ENCODE assay signal across 38 cellular contexts in genomic region chrX:45894864-45895645, GRCh38.
"Had no signal": no experiment of that assay in that cellular context is flagged by ENCODE, and none has a peak within 500 bp of the region (broad histone marks: within the 10 kb centered on the region; RNA-seq: fewer than 3 reads in every experiment).

No MANE protein-coding gene starts in this region.

- H3K27me3 Mint-ChIP-seq: activated B cell treated with CpG ODN at 0.5 μM for 24 hours; activated CD4-positive, alpha-beta memory T cell treated with anti-CD3 and anti-CD28 coated beads for 36 hours; activated CD4-positive, alpha-beta T cell treated with anti-CD3 and anti-CD28 coated beads, Interleukin-2, amount 10 ng/mL, durations not matched to agents 24 days and 14 days; activated CD8-positive, alpha-beta T cell treated with anti-CD3 and anti-CD28 coated beads for 36 hours; brain; central memory CD8-positive, alpha-beta T cell had no signal

- H3K4me3 ChIP-seq: adrenal gland, cardiac muscle cell had no signal

- H3K4me1 ChIP-seq: adrenal gland had no signal

- H3K36me3 Mint-ChIP-seq: activated CD4-positive, alpha-beta memory T cell treated with anti-CD3 and anti-CD28 coated beads for 36 hours; activated naive CD4-positive, alpha-beta T cell treated with anti-CD3 and anti-CD28 coated beads, Interleukin-2, amount 50 U/mL, for 72 hours; activated naive CD8-positive, alpha-beta T cell treated with anti-CD3 and anti-CD28 coated beads for 36 hours; brain had no signal

- H3K36me3 ChIP-seq: adrenal gland, cardiac muscle cell had no signal

- DNase-seq: activated B cell treated with CpG ODN at 0.5 μM for 24 hours; activated CD4-positive, alpha-beta memory T cell treated with anti-CD3 and anti-CD28 coated beads for 36 hours; activated CD4-positive, alpha-beta T cell treated with anti-CD3 and anti-CD28 coated beads for 4 hours; activated CD4-positive, alpha-beta T cell treated with anti-CD3 and anti-CD28 coated beads, Interleukin-2, amount 10 ng/mL, durations not matched to agents 24 days and 14 days; activated CD4-positive, alpha-beta T cell treated with anti-CD3 and anti-CD28 coated beads, Interleukin-2, amount 50 U/mL, for 1 hour; activated CD4-positive, alpha-beta T cell treated with anti-CD3 and anti-CD28 coated beads, Interleukin-2, amount 50 U/mL, for 4 hours; activated CD4-positive, CD25-positive, alpha-beta regulatory T cell treated with anti-CD3 and anti-CD28 coated beads, Interleukin-2, amount 50 U/mL, for 72 hours; activated CD8-positive, alpha-beta memory T cell treated with anti-CD3 and anti-CD28 coated beads, Interleukin-2, amount 50 U/mL, for 4 hours; activated CD8-positive, alpha-beta T cell treated with anti-CD3 and anti-CD28 coated beads for 36 hours; activated effector memory CD4-positive, alpha-beta T cell treated with anti-CD3 and anti-CD28 coated beads, Interleukin-2, amount 50 U/mL, for 16 hours; activated gamma-delta T cell treated with Interleukin-2 at 50 U/mL for 16 hours; activated naive CD4-positive, alpha-beta T cell; activated naive CD4-positive, alpha-beta T cell treated with anti-CD3 and anti-CD28 coated beads for 36 hours; activated naive CD4-positive, alpha-beta T cell treated with anti-CD3 and anti-CD28 coated beads, Interleukin-2, amount 50 U/mL, for 16 hours; activated naive CD8-positive, alpha-beta T cell treated with anti-CD3 and anti-CD28 coated beads for 36 hours; activated T-cell treated with anti-CD3 and anti-CD28 coated beads for 4 hours; activated T-cell treated with anti-CD3 and anti-CD28 coated beads, Interleukin-2, amount 50 U/mL, for 1 hour; activated T-cell treated with anti-CD3 and anti-CD28 coated beads, Interleukin-2, amount 50 U/mL, for 4 hours; activated T-cell treated with anti-CD3 and anti-CD28 coated beads, Interleukin-2, amount 50 U/mL, for 72 hours; adrenal gland; amniotic stem cell; aorta; caudate nucleus; cerebellar nuclear complex; T-helper 1 cell; T-helper 2 cell; T-helper 9 cell had no signal

- FAIRE-seq: bronchial epithelial cell, TTC549 had no signal

- H3K27ac ChIP-seq: adrenal gland, cardiac muscle cell, VCaP had no signal

- H3K27me3 ChIP-seq: cardiac muscle cell had no signal

- H3K4me3 Mint-ChIP-seq: activated B cell treated with CpG ODN at 0.5 μM for 24 hours; activated CD4-positive, alpha-beta memory T cell treated with anti-CD3 and anti-CD28 coated beads for 36 hours; activated CD4-positive, alpha-beta T cell treated with anti-CD3 and anti-CD28 coated beads, Interleukin-2, amount 10 ng/mL, durations not matched to agents 24 days and 14 days; activated CD8-positive, alpha-beta T cell treated with anti-CD3 and anti-CD28 coated beads for 36 hours; activated naive CD4-positive, alpha-beta T cell treated with anti-CD3 and anti-CD28 coated beads for 36 hours; activated naive CD8-positive, alpha-beta T cell treated with anti-CD3 and anti-CD28 coated beads for 36 hours; activated T-cell treated with anti-CD3 and anti-CD28 coated beads, Interleukin-2, amount 50 U/mL, for 4 hours; activated T-cell treated with anti-CD3 and anti-CD28 coated beads, Interleukin-2, amount 50 U/mL, for 72 hours; activated T-helper 1 cell treated with anti-CD3 and anti-CD28 coated beads, Interleukin-12 subunit alpha, Interleukin-12 subunit beta, Interleukin-2, Interleukin-4 antibody, amounts not matched to agents 30 ng/mL and 10 ng/mL and 1 ng/mL, durations not matched to agents 14 hours and 24 hours and 36 hours; activated T-helper 17 cell treated with anti-CD3 and anti-CD28 coated beads, Interleukin-2, amount 50 U/mL, for 72 hours; brain; central memory CD8-positive, alpha-beta T cell; T-helper 1 cell treated with Interleukin-12 subunit alpha and Interleukin-12 subunit beta and Interleukin-4 antibody, amounts not matched to agents 30 μg/mL and 1 μg/mL, for 36 hours; T-helper 2 cell treated with Interferon-gamma antibody and Interleukin-4, amounts not matched to agents 5 μg/mL and 100 μg/mL, for 36 hours had no signal

- H3K27ac Mint-ChIP-seq: activated B cell treated with CpG ODN at 0.5 μM for 24 hours; activated CD4-positive, alpha-beta memory T cell treated with anti-CD3 and anti-CD28 coated beads for 36 hours; activated CD4-positive, alpha-beta T cell treated with anti-CD3 and anti-CD28 coated beads, Interleukin-2, amount 10 ng/mL, durations not matched to agents 24 days and 14 days; activated CD8-positive, alpha-beta T cell treated with anti-CD3 and anti-CD28 coated beads for 36 hours; activated naive CD4-positive, alpha-beta T cell treated with anti-CD3 and anti-CD28 coated beads for 36 hours; activated naive CD4-positive, alpha-beta T cell treated with anti-CD3 and anti-CD28 coated beads, Interleukin-2, amount 50 U/mL, for 72 hours; activated naive CD8-positive, alpha-beta T cell treated with anti-CD3 and anti-CD28 coated beads for 36 hours; activated T-cell treated with anti-CD3 and anti-CD28 coated beads, Interleukin-2, amount 50 U/mL, for 72 hours; activated T-helper 1 cell treated with anti-CD3 and anti-CD28 coated beads, Interleukin-12 subunit alpha, Interleukin-12 subunit beta, Interleukin-2, Interleukin-4 antibody, amounts not matched to agents 30 ng/mL and 10 ng/mL and 1 ng/mL, durations not matched to agents 14 hours and 24 hours and 36 hours; activated T-helper 17 cell treated with anti-CD3 and anti-CD28 coated beads, Interleukin-2, amount 50 U/mL, for 72 hours; brain; T-helper 1 cell treated with Interleukin-12 subunit alpha and Interleukin-12 subunit beta and Interleukin-4 antibody, amounts not matched to agents 30 μg/mL and 1 μg/mL, for 36 hours; T-helper 2 cell treated with Interferon-gamma antibody and Interleukin-4, amounts not matched to agents 5 μg/mL and 100 μg/mL, for 36 hours had no signal

- H3K9me3 ChIP-seq: adrenal gland had no signal

- H3K4me1 Mint-ChIP-seq: activated B cell treated with CpG ODN at 0.5 μM for 24 hours; activated CD4-positive, alpha-beta T cell treated with anti-CD3 and anti-CD28 coated beads, Interleukin-2, amount 10 ng/mL, durations not matched to agents 24 days and 14 days; activated naive CD8-positive, alpha-beta T cell treated with anti-CD3 and anti-CD28 coated beads for 36 hours; activated T-helper 17 cell treated with anti-CD3 and anti-CD28 coated beads, Interleukin-2, amount 50 U/mL, for 72 hours; brain; central memory CD8-positive, alpha-beta T cell had no signal

- ATAC-seq: activated CD8-positive, alpha-beta T cell treated with anti-CD3 and anti-CD28 coated beads for 36 hours; activated naive CD4-positive, alpha-beta T cell treated with anti-CD3 and anti-CD28 coated beads, Interleukin-2, amount 50 U/mL, for 72 hours; activated T-cell treated with anti-CD3 and anti-CD28 coated beads, Interleukin-2, amount 50 U/mL, for 4 hours; activated T-cell treated with anti-CD3 and anti-CD28 coated beads, Interleukin-2, amount 50 U/mL, for 72 hours; activated T-helper 17 cell treated with anti-CD3 and anti-CD28 coated beads, Interleukin-2, amount 50 U/mL, for 72 hours had no signal

- H3K9me3 Mint-ChIP-seq: activated B cell treated with CpG ODN at 0.5 μM for 24 hours; activated CD4-positive, alpha-beta memory T cell treated with anti-CD3 and anti-CD28 coated beads for 36 hours; activated CD4-positive, alpha-beta T cell treated with anti-CD3 and anti-CD28 coated beads, Interleukin-2, amount 10 ng/mL, durations not matched to agents 24 days and 14 days; activated CD8-positive, alpha-beta T cell treated with anti-CD3 and anti-CD28 coated beads for 36 hours; activated naive CD4-positive, alpha-beta T cell treated with anti-CD3 and anti-CD28 coated beads for 36 hours; activated naive CD4-positive, alpha-beta T cell treated with anti-CD3 and anti-CD28 coated beads, Interleukin-2, amount 50 U/mL, for 72 hours; activated naive CD8-positive, alpha-beta T cell treated with anti-CD3 and anti-CD28 coated beads for 36 hours; activated T-cell treated with anti-CD3 and anti-CD28 coated beads, Interleukin-2, amount 50 U/mL, for 4 hours; activated T-helper 1 cell treated with anti-CD3 and anti-CD28 coated beads, Interleukin-12 subunit alpha, Interleukin-12 subunit beta, Interleukin-2, Interleukin-4 antibody, amounts not matched to agents 30 ng/mL and 10 ng/mL and 1 ng/mL, durations not matched to agents 14 hours and 24 hours and 36 hours; activated T-helper 17 cell treated with anti-CD3 and anti-CD28 coated beads, Interleukin-2, amount 50 U/mL, for 72 hours; central memory CD8-positive, alpha-beta T cell; T-helper 2 cell treated with Interferon-gamma antibody and Interleukin-4, amounts not matched to agents 5 μg/mL and 100 μg/mL, for 36 hours had no signal
